ENCODE assay signal across 25 cellular contexts in genomic region chr3:4595709-4596108, GRCh38.
DNase-seq lines count a peak whose midpoint lies in the region; ATAC-seq and TF ChIP-seq lines count a peak whose summit lies in the region.
"Had no signal": no experiment of that assay in that cellular context is flagged by ENCODE, and none has a peak within 500 bp of the region (broad histone marks: within the 10 kb centered on the region; RNA-seq: fewer than 3 reads in every experiment).

No MANE protein-coding gene starts in this region.

- no peak overlapping the region for H3K27ac ChIP-seq in left lung
- H3K27ac ChIP-seq: A549, HL-60, RWPE1 had no signal

- H3K4me3 ChIP-seq in left lung = no peak overlapping the region
- H3K4me3 ChIP-seq: A549 had no signal

- H3K27me3 ChIP-seq in left lung = no peaks in the 10 kb centered on the region
- H3K27me3 ChIP-seq: BE2C had no signal

- ATAC-seq in activated T-cell treated with anti-CD3 and anti-CD28 coated beads, Interleukin-2, amount 50 U/mL, for 72 hours (replicated peaks in 1 of 2) = peak; percentile 20 to 47
- no peak for ATAC-seq in activated T-cell treated with anti-CD3 and anti-CD28 coated beads, Interleukin-2, amount 50 U/mL, for 4 hours
- ATAC-seq in left lung = peak; percentile 55
- ATAC-seq in left lobe of liver = no peak
- no peak for ATAC-seq in HG02763 (IDR thresholded peaks at IDR 0.05; ENCODE audit: unreplicated experiment)
- ATAC-seq: A549, HepG2 had no signal

- no peaks in the 10 kb centered on the region for H3K36me3 ChIP-seq in left lung
- H3K36me3 ChIP-seq: BE2C had no signal

- intact Hi-C loops in left lung (cut with DNase I) = no loop called here

- H3K27ac Mint-ChIP-seq in activated T-cell treated with anti-CD3 and anti-CD28 coated beads, Interleukin-2, amount 50 U/mL, for 72 hours = no peak overlapping the region
- peak overlapping the region; percentile 47 for H3K27ac Mint-ChIP-seq in stimulated activated naive CD8-positive, alpha-beta T cell treated with anti-CD3 and anti-CD28 coated beads, Interleukin-15, Interleukin-2, amounts not matched to agents 100 ng/mL and 50 ng/mL, for 24 hours
- H3K27ac Mint-ChIP-seq: HFFc6 had no signal

- peaks cover 13% of the 10 kb centered on the region for H3K4me1 Mint-ChIP-seq in activated T-cell treated with anti-CD3 and anti-CD28 coated beads, Interleukin-2, amount 50 U/mL, for 72 hours (ENCODE audit: low read depth)
- peaks cover 13% of the 10 kb centered on the region for H3K4me1 Mint-ChIP-seq in activated T-cell treated with anti-CD3 and anti-CD28 coated beads, Interleukin-2, amount 50 U/mL, for 4 hours (ENCODE audit: low read depth)
- H3K4me1 Mint-ChIP-seq in stimulated activated naive CD8-positive, alpha-beta T cell treated with anti-CD3 and anti-CD28 coated beads, Interleukin-15, Interleukin-2, amounts not matched to agents 100 ng/mL and 50 ng/mL, for 24 hours (ENCODE audit: low read depth) = peaks cover 62% of the 10 kb centered on the region

- H3K27me3 Mint-ChIP-seq in activated T-cell treated with anti-CD3 and anti-CD28 coated beads, Interleukin-2, amount 50 U/mL, for 72 hours (ENCODE audit: low read depth) = no peaks in the 10 kb centered on the region
- H3K27me3 Mint-ChIP-seq in activated T-cell treated with anti-CD3 and anti-CD28 coated beads, Interleukin-2, amount 50 U/mL, for 4 hours (ENCODE audit: low read depth) = no peaks in the 10 kb centered on the region
- no peaks in the 10 kb centered on the region for H3K27me3 Mint-ChIP-seq in stimulated activated naive CD8-positive, alpha-beta T cell treated with anti-CD3 and anti-CD28 coated beads, Interleukin-15, Interleukin-2, amounts not matched to agents 100 ng/mL and 50 ng/mL, for 24 hours

- H3K4me1 ChIP-seq in left lung = no peaks in the 10 kb centered on the region
- H3K4me1 ChIP-seq: A549, BE2C had no signal

- no peak for DNase-seq in activated T-cell treated with anti-CD3 and anti-CD28 coated beads, Interleukin-2, amount 50 U/mL, for 72 hours
- DNase-seq in activated T-cell treated with anti-CD3 and anti-CD28 coated beads, Interleukin-2, amount 50 U/mL, for 4 hours = no peak
- peak; percentile 45 for DNase-seq in SK-N-DZ (ENCODE audit: low spot score)
- DNase-seq in left lung = no peak
- no peak for DNase-seq in left lobe of liver (ENCODE audit: low spot score)
- DNase-seq in NCI-H1694 (lab: John Stamatoyannopoulos, UW) = no peak
- DNase-seq: BE2C; EL; GF-D8; HFFc6; KBM-7; MM.1S; NCI-H1048; NCI-H1417 treated with DMSO at 0.1 percent for 48 hours; NCI-H187 treated with DMSO at 0.1 percent for 48 hours; NCI-H345; NCI-H774; NK-92 treated with Interleukin-12 subunit alpha and Interleukin-12 subunit beta, amount 100 ng/mL, for 24 hours; SHP77 treated with DMSO at 0.1 percent for 48 hours had no signal

- H3K36me3 Mint-ChIP-seq in activated T-cell treated with anti-CD3 and anti-CD28 coated beads, Interleukin-2, amount 50 U/mL, for 72 hours (ENCODE audit: insufficient read depth in 2 of 2) = peaks cover 0 to 1% of the 10 kb centered on the region in 2 donors
- H3K36me3 Mint-ChIP-seq in activated T-cell treated with anti-CD3 and anti-CD28 coated beads, Interleukin-2, amount 50 U/mL, for 4 hours (ENCODE audit: insufficient read depth) = peaks cover 2% of the 10 kb centered on the region
- H3K36me3 Mint-ChIP-seq in stimulated activated naive CD8-positive, alpha-beta T cell treated with anti-CD3 and anti-CD28 coated beads, Interleukin-15, Interleukin-2, amounts not matched to agents 100 ng/mL and 50 ng/mL, for 24 hours (ENCODE audit: low read depth) = peaks cover 32% of the 10 kb centered on the region

- H3K9me3 ChIP-seq in left lung = peaks cover 0 to 2% of the 10 kb centered on the region in 2 donors
- H3K9me3 ChIP-seq: A549, BE2C had no signal

- no peak for TF ChIP-seq CTCF in left lung (IDR thresholded peaks at IDR 0.05)

- peaks cover 0 to 5% of the 10 kb centered on the region in 2 donors for H3K9me3 Mint-ChIP-seq in activated T-cell treated with anti-CD3 and anti-CD28 coated beads, Interleukin-2, amount 50 U/mL, for 72 hours
- H3K9me3 Mint-ChIP-seq in activated T-cell treated with anti-CD3 and anti-CD28 coated beads, Interleukin-2, amount 50 U/mL, for 4 hours = no peaks in the 10 kb centered on the region
- H3K9me3 Mint-ChIP-seq in stimulated activated naive CD8-positive, alpha-beta T cell treated with anti-CD3 and anti-CD28 coated beads, Interleukin-15, Interleukin-2, amounts not matched to agents 100 ng/mL and 50 ng/mL, for 24 hours = no peaks in the 10 kb centered on the region
- H3K9me3 Mint-ChIP-seq: HFFc6 had no signal

- no peak overlapping the region for H3K4me3 Mint-ChIP-seq in activated T-cell treated with anti-CD3 and anti-CD28 coated beads, Interleukin-2, amount 50 U/mL, for 72 hours
- H3K4me3 Mint-ChIP-seq in activated T-cell treated with anti-CD3 and anti-CD28 coated beads, Interleukin-2, amount 50 U/mL, for 4 hours = no peak overlapping the region
- no peak overlapping the region for H3K4me3 Mint-ChIP-seq in stimulated activated naive CD8-positive, alpha-beta T cell treated with anti-CD3 and anti-CD28 coated beads, Interleukin-15, Interleukin-2, amounts not matched to agents 100 ng/mL and 50 ng/mL, for 24 hours
- H3K4me3 Mint-ChIP-seq: HFFc6 had no signal

Comparison
In these comparisons a context has a peak if more than half of its experiments do, and no peak if none do; other contexts are left out.
1. ATAC-seq: peak in activated T-cell treated with anti-CD3 and anti-CD28 coated beads, Interleukin-2, amount 50 U/mL, for 72 hours (2 of 2) and left lung (single experiment); none in activated T-cell treated with anti-CD3 and anti-CD28 coated beads, Interleukin-2, amount 50 U/mL, for 4 hours (0 of 2), left lobe of liver (single experiment) and HG02763 (single experiment).